ENCODE assay signal across 16 cellular contexts in the genomic region with DNA sequence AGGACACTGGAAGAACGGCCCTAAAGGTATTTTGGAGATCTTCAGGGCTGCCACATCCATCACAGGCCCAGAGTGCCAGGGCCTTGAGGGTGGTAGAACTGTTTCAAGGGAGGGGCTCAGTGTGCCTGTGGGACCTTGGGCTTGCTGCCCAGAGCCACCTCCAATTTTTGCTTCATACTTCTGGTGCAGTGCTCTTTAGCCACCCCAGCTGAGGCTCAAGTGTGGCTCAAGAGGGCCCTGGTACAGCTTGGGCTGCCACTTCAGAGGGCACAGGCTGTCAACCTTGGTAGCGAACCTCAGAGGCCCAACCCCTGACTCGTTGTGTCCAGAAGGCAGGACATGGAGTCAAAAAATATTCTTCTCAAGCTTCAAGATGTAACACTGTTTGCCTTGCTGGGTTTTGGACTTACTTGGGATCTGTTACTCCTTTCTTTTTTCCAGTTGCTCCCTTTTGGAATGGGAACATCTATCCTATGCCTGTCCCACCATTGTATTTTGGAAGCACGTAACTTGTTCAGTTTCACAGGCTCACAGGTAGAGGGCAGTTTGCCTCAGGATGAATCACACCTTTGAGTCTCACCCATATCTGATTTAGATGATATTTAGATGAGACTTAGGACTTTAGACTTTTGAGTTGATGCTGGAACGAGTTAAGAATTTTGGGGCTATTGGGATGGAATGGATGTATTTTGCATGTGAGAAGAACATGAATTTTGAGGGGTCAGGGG.
DNase-seq lines count a peak whose midpoint lies in the region; ATAC-seq, FAIRE-seq and TF ChIP-seq lines count a peak whose summit lies in the region.
"Had no signal": no experiment of that assay in that cellular context is flagged by ENCODE, and none has a peak within 500 bp of the region (broad histone marks: within the 10 kb centered on the region; RNA-seq: fewer than 3 reads in every experiment).

No MANE protein-coding gene starts in this region.

- no peaks in the 10 kb centered on the region for H3K27me3 ChIP-seq in H1 (replicated peaks in 1 of 4; ENCODE audit: control insufficient read depth in 3 of 4, extremely low read depth in 1 of 4, insufficient read depth in 3 of 4, low read length in 3 of 4)
- H3K27me3 ChIP-seq: stomach had no signal

- DNase-seq in ELR (ENCODE audit: low read depth) (peak; percentile 18), HFFc6 (no peak), H1 (ENCODE audit: low read depth in 1 of 2, low spot score in 2 of 2) (no peak), mesothelial cell of epicardium (ENCODE audit: low spot score in 2 of 2, unreplicated experiment in 2 of 2) (no peak), NCI-H226 (no peak)
- DNase-seq in stimulated activated CD4-positive, alpha-beta T cell treated with anti-CD3 and anti-CD28 coated beads, Interleukin-12 subunit alpha, Interleukin-12 subunit beta, amount 100 ng/mL, for 4 hours, result no peak
- no peak for DNase-seq in activated naive CD8-positive, alpha-beta T cell treated with anti-CD3 and anti-CD28 coated beads, Interleukin-2, amount 50 U/mL, for 24 hours
- DNase-seq: activated CD4-positive, alpha-beta memory T cell treated with anti-CD3 and anti-CD28 coated beads for 36 hours; activated T-cell treated with anti-CD3 and anti-CD28 coated beads, Interleukin-2, amount 50 U/mL, for 72 hours; NCI-H1092 treated with DMSO at 0.1 percent for 48 hours; NCI-H345; stomach had no signal

- 0 out of 7 replicates have a peak, but pooled peaks cover 0 to 2% (median 0%) of the 10 kb centered on the region in 4 experiments for H3K4me1 ChIP-seq in H1 (replicated peaks in 1 of 4; ENCODE audit: control insufficient read depth in 3 of 4, insufficient read depth in 4 of 4, low read length in 3 of 4)
- H3K4me1 ChIP-seq: prostate gland had no signal

- H2AFZ ChIP-seq in H1 (ENCODE audit: low read length), result no peak overlapping the region

- no peaks in the 10 kb centered on the region for H3K79me1 ChIP-seq in H1 (ENCODE audit: low read depth, low read length)

- POLR2A ChIA-PET in H1 (lab: Charles Lee; ENCODE audit: partially characterized antibody), result no interaction called here

- H3K23ac ChIP-seq in H1 (ENCODE audit: insufficient read length), result no peak overlapping the region

- no peak overlapping the region for H3K4me2 ChIP-seq in H1 (ENCODE audit: insufficient read depth in 1 of 2, low read depth in 2 of 2, low read length in 2 of 2)

- H2BK12ac ChIP-seq in H1 (ENCODE audit: low read depth, low read length), result no peak overlapping the region

- H3K36me3 Mint-ChIP-seq in HFFc6 (ENCODE audit: low read depth) (peaks cover 19% of the 10 kb centered on the region), mesothelial cell of epicardium (no peaks in the 10 kb centered on the region)
- no peaks in the 10 kb centered on the region for H3K36me3 Mint-ChIP-seq in activated naive CD8-positive, alpha-beta T cell treated with anti-CD3 and anti-CD28 coated beads, Interleukin-2, amount 50 U/mL, for 24 hours (ENCODE audit: low read depth)
- H3K36me3 Mint-ChIP-seq: activated CD4-positive, alpha-beta memory T cell treated with anti-CD3 and anti-CD28 coated beads for 36 hours had no signal

- no peak for TF ChIP-seq EP300 in H1 (IDR thresholded peaks at IDR 0.05; ENCODE audit: borderline replicate concordance in 1 of 2, low read depth in 2 of 2, low read length in 2 of 2)

- peak; percentile 48 for FAIRE-seq in H1 (lab: Jason Lieb, UNC)
- FAIRE-seq: islet of Langerhans had no signal

- H3K9ac ChIP-seq in H1 (replicated peaks in 1 of 4; ENCODE audit: extremely low read depth in 1 of 4, low read depth in 3 of 4, low read length in 3 of 4), result no peak overlapping the region

- H4K8ac ChIP-seq in H1 (ENCODE audit: extremely low read depth, insufficient read depth, low read length), result no peak overlapping the region

- ATAC-seq in HG03108 (IDR thresholded peaks at IDR 0.05; ENCODE audit: unreplicated experiment), result no peak
- no peak for ATAC-seq in activated naive CD8-positive, alpha-beta T cell treated with anti-CD3 and anti-CD28 coated beads, Interleukin-2, amount 50 U/mL, for 24 hours
- ATAC-seq: activated T-cell treated with anti-CD3 and anti-CD28 coated beads, Interleukin-2, amount 50 U/mL, for 72 hours had no signal

- H4K91ac ChIP-seq in H1 (replicated peaks; ENCODE audit: insufficient read length, low read length), result no peak overlapping the region

- 81% methylated on average over 5 of the region's 5 CpGs; no CpG with 5 or more reads in 1 of the 2 experiments for WGBS in H1 (ENCODE audit: extremely low coverage in 1 of 2, insufficient coverage in 1 of 2, insufficient read length in 1 of 2, insufficient replicate concordance in 2 of 2, low coverage in 1 of 2, low lambda C conversion rate in 2 of 2, missing lambda C conversion rate in 1 of 2), 2 experiments

- TF ChIP-seq CTCF in HFFc6 (IDR thresholded peaks at IDR 0.05), result peak; percentile 27
- peak in 2 of 3 experiments; percentile 31 to 58; a peak in 3 of 4 replicates for TF ChIP-seq CTCF in H1 (IDR thresholded peaks at IDR 0.05; ENCODE audit: control extremely low read depth in 1 of 3, insufficient read depth in 1 of 3, low read depth in 1 of 3, low read length in 3 of 3)
- TF ChIP-seq CTCF in mesothelial cell of epicardium (IDR thresholded peaks at IDR 0.05; ENCODE audit: unreplicated experiment), result no peak

- H3K18ac ChIP-seq in H1 (ENCODE audit: extremely low read depth, low read length), result no peak overlapping the region

- no peak overlapping the region for H3K14ac ChIP-seq in H1 (ENCODE audit: insufficient read length)

- H3K27me3 Mint-ChIP-seq in HFFc6 (ENCODE audit: insufficient read depth) (no peaks in the 10 kb centered on the region), mesothelial cell of epicardium (ENCODE audit: low read depth) (no peaks in the 10 kb centered on the region)
- H3K27me3 Mint-ChIP-seq in activated naive CD8-positive, alpha-beta T cell treated with anti-CD3 and anti-CD28 coated beads, Interleukin-2, amount 50 U/mL, for 24 hours, result peaks cover 2% of the 10 kb centered on the region
- H3K27me3 Mint-ChIP-seq: activated CD4-positive, alpha-beta memory T cell treated with anti-CD3 and anti-CD28 coated beads for 36 hours had no signal

- no peak overlapping the region for H2BK120ac ChIP-seq in H1 (replicated peaks; ENCODE audit: low read depth, low read length)

- no peaks in the 10 kb centered on the region for H3K79me2 ChIP-seq in H1 (ENCODE audit: control insufficient read depth in 1 of 2, insufficient read depth in 2 of 2, low read length in 2 of 2)

- H3K4ac ChIP-seq in H1 (replicated peaks; ENCODE audit: insufficient read length, low read depth, low read length), result no peak overlapping the region

- H3K27ac ChIP-seq in H1 (ENCODE audit: low read depth, low read length), result no peak overlapping the region
- H3K27ac ChIP-seq: epithelial cell of prostate, prostate gland, stomach had no signal

- H4K20me1 ChIP-seq in H1 (replicated peaks in 1 of 2; ENCODE audit: control insufficient read depth in 1 of 2, insufficient read depth in 2 of 2, low read length in 2 of 2), result no peaks in the 10 kb centered on the region

- no peak overlapping the region for H3K4me3 ChIP-seq in H1 (ENCODE audit: extremely low read depth in 1 of 4, insufficient read depth in 2 of 4, low read depth in 3 of 4, low read length in 4 of 4)
- H3K4me3 ChIP-seq: prostate gland, stomach had no signal

- no peak overlapping the region for H2AK5ac ChIP-seq in H1 (ENCODE audit: low read depth, low read length)

- no peak overlapping the region for H2BK5ac ChIP-seq in H1 (ENCODE audit: low read depth, low read length)

- no peaks in the 10 kb centered on the region for H3K9me3 ChIP-seq in H1 (ENCODE audit: insufficient read depth in 2 of 2, low read depth in 1 of 2, low read length in 1 of 2)
- H3K9me3 ChIP-seq: prostate gland, stomach had no signal

- H3K9me3 Mint-ChIP-seq in HFFc6 (peaks cover 12% of the 10 kb centered on the region), mesothelial cell of epicardium (no peaks in the 10 kb centered on the region)
- no peaks in the 10 kb centered on the region for H3K9me3 Mint-ChIP-seq in activated naive CD8-positive, alpha-beta T cell treated with anti-CD3 and anti-CD28 coated beads, Interleukin-2, amount 50 U/mL, for 24 hours
- H3K9me3 Mint-ChIP-seq: activated CD4-positive, alpha-beta memory T cell treated with anti-CD3 and anti-CD28 coated beads for 36 hours; activated T-cell treated with anti-CD3 and anti-CD28 coated beads, Interleukin-2, amount 50 U/mL, for 72 hours had no signal

- TF ChIP-seq RAD21 in H1 (IDR thresholded peaks at IDR 0.05 in 1 of 2, conservative IDR thresholded peaks at IDR 0.05 in 1 of 2; ENCODE audit: low read depth in 2 of 2, low read length in 2 of 2), result peak; percentile 57 to 60

- H2BK15ac ChIP-seq in H1 (ENCODE audit: low read length), result no peak overlapping the region

- CTCF ChIA-PET in H1 (lab: Charles Lee; ENCODE audit: partially characterized antibody), result interaction anchor here (0.7 to 10.6 kb wide), 25 partner anchors 10 to 211 kb away, joined by 3 to 94 read pairs (median 5); no protein-coding TSS in a partner anchor

- no peaks in the 10 kb centered on the region for H3K36me3 ChIP-seq in H1 (ENCODE audit: control insufficient read depth in 2 of 4, insufficient read depth in 4 of 4, low read length in 3 of 4)
- H3K36me3 ChIP-seq: prostate gland, stomach had no signal

- peak overlapping the region; percentile 99 for H3K27ac Mint-ChIP-seq in HFFc6
- peak overlapping the region; percentile 75 for H3K27ac Mint-ChIP-seq in mesothelial cell of epicardium
- H3K27ac Mint-ChIP-seq in activated naive CD8-positive, alpha-beta T cell treated with anti-CD3 and anti-CD28 coated beads, Interleukin-2, amount 50 U/mL, for 24 hours, result no peak overlapping the region
- H3K27ac Mint-ChIP-seq: activated CD4-positive, alpha-beta memory T cell treated with anti-CD3 and anti-CD28 coated beads for 36 hours; activated T-cell treated with anti-CD3 and anti-CD28 coated beads, Interleukin-2, amount 50 U/mL, for 72 hours had no signal

- no peaks in the 10 kb centered on the region for H3K23me2 ChIP-seq in H1 (ENCODE audit: low read depth, low read length)

- no peak for TF ChIP-seq POLR2A in H1 (IDR thresholded peaks at IDR 0.05; ENCODE audit: control extremely low read depth in 1 of 2, low read depth in 2 of 2, low read length in 2 of 2)

- no peak overlapping the region for H2BK20ac ChIP-seq in H1 (ENCODE audit: low read length)

- no peak overlapping the region for H3K4me3 Mint-ChIP-seq in HFFc6
- no peak overlapping the region for H3K4me3 Mint-ChIP-seq in mesothelial cell of epicardium
- no peak overlapping the region for H3K4me3 Mint-ChIP-seq in activated naive CD8-positive, alpha-beta T cell treated with anti-CD3 and anti-CD28 coated beads, Interleukin-2, amount 50 U/mL, for 24 hours
- H3K4me3 Mint-ChIP-seq: activated CD4-positive, alpha-beta memory T cell treated with anti-CD3 and anti-CD28 coated beads for 36 hours; activated T-cell treated with anti-CD3 and anti-CD28 coated beads, Interleukin-2, amount 50 U/mL, for 72 hours had no signal

- no peak overlapping the region for H4K5ac ChIP-seq in H1 (ENCODE audit: insufficient read length, low read depth, low read length)

- H3K56ac ChIP-seq in H1 (replicated peaks; ENCODE audit: insufficient read length, low read depth, low read length), result no peak overlapping the region

- peaks cover 91% of the 10 kb centered on the region for H3K4me1 Mint-ChIP-seq in HFFc6 (ENCODE audit: low read depth)
- peaks cover 36% of the 10 kb centered on the region for H3K4me1 Mint-ChIP-seq in mesothelial cell of epicardium
- peaks cover 11% of the 10 kb centered on the region for H3K4me1 Mint-ChIP-seq in activated naive CD8-positive, alpha-beta T cell treated with anti-CD3 and anti-CD28 coated beads, Interleukin-2, amount 50 U/mL, for 24 hours
